Comparison of ENCODE assay signal across 11 cellular contexts in the genomic region with DNA sequence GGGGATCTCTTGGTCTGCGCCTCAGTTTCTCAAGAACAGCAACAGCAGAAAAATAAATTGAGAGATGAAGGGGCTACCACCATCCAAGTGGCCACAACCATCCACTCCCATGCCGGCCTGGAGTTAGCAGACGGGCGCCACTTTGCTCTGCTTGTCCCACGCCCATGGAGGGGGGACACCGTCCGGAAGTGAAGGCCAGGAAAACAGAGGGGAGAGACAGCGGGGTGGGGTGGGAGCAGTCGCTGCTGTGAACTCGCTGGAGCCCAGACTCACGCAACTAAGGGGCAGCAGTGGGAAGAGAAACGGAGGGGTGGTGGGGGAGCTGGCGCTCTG.
A peak's percentile ranks its signal among the peaks of the same experiment; 100 is the strongest.
DNase-seq lines count a peak whose midpoint lies in the region; ATAC-seq, FAIRE-seq and TF ChIP-seq lines count a peak whose summit lies in the region.
"Had no signal": no experiment of that assay in that cellular context is flagged by ENCODE, and none has a peak within 500 bp of the region (broad histone marks: within the 10 kb centered on the region; RNA-seq: fewer than 3 reads in every experiment).

No MANE protein-coding gene starts in this region.

- CTCF ChIA-PET in SK-N-SH (lab: Yijun Ruan, JAX) (interaction anchor here (0.7 to 1.6 kb wide), 2 partner anchors 17 to 18 kb away, joined by 3 to 5 read pairs; no protein-coding TSS in a partner anchor), K562 (lab: Yijun Ruan, JAX; ENCODE audit: low intra/inter-chr PET ratio) (no interaction called here)

- TF ChIP-seq EP300 in SK-N-SH (IDR thresholded peaks at IDR 0.05; ENCODE audit: borderline replicate concordance in 1 of 2, low read depth in 1 of 2, low read length in 1 of 2), result no peak
- TF ChIP-seq EP300 in K562 (IDR thresholded peaks at IDR 0.05; ENCODE audit: low read length), result no peak

- H3K27me3 ChIP-seq in SK-N-SH (ENCODE audit: insufficient read depth) (peaks cover 21% of the 10 kb centered on the region; the same call in 1 of the 2 replicates), K562 (ENCODE audit: control insufficient read depth in 2 of 2, insufficient read depth in 2 of 2, low read length in 2 of 2) (peaks cover 0 to 17% of the 10 kb centered on the region in 2 experiments; a peak in 2 of 5 replicates), lung (ENCODE audit: control insufficient read depth, insufficient read depth) (no peaks in the 10 kb centered on the region), testis (no peaks in the 10 kb centered on the region)

- TF ChIP-seq RAD21 in SK-N-SH (IDR thresholded peaks at IDR 0.05; ENCODE audit: low read length) (no peak), K562 (CRISPR knock-in tag; conservative IDR thresholded peaks at IDR 0.05 in 1 of 2, IDR thresholded peaks at IDR 0.05 in 1 of 2) (no peak)

- H4K20me1 ChIP-seq in SK-N-SH (ENCODE audit: insufficient read depth) (no peaks in the 10 kb centered on the region), K562 (replicated peaks; ENCODE audit: control insufficient read depth, insufficient read depth, low read length) (no peaks in the 10 kb centered on the region)

- H3K4me3 ChIP-seq in SK-N-SH (ENCODE audit: low read depth in 2 of 2, low read length in 1 of 2), result peak overlapping the region; percentile 38 to 46; a peak in 3 of 4 replicates
- H3K4me3 ChIP-seq in K562, result no peak overlapping the region
- H3K4me3 ChIP-seq in lung, result peak overlapping the region; percentile 41
- H3K4me3 ChIP-seq in testis, result peak overlapping the region; percentile 45 to 60

- H2AFZ ChIP-seq in SK-N-SH (ENCODE audit: low read depth), result peak overlapping the region; percentile 24; the same call in 1 of the 2 replicates
- peak overlapping the region; percentile 63; the same call in 1 of the 2 replicates for H2AFZ ChIP-seq in K562 (ENCODE audit: low read depth, low read length)

- H3K9me1 ChIP-seq in K562 (ENCODE audit: control insufficient read depth, insufficient read depth, low read length), result no peaks in the 10 kb centered on the region

- no peaks in the 10 kb centered on the region for H3K9me2 ChIP-seq in SK-N-SH

- no peak for TF ChIP-seq CTCF in SK-N-SH (IDR thresholded peaks at IDR 0.05)
- no peak for TF ChIP-seq CTCF in K562 (IDR thresholded peaks at IDR 0.05 in 2 of 3, conservative IDR thresholded peaks at IDR 0.05 in 1 of 3; ENCODE audit: insufficient read depth in 2 of 3, low read depth in 1 of 3, low read length in 3 of 3)
- TF ChIP-seq CTCF in lung (IDR thresholded peaks at IDR 0.05; ENCODE audit: control extremely low read depth, extremely low read depth), result no peak
- TF ChIP-seq CTCF in testis (IDR thresholded peaks at IDR 0.05), result no peak

- H3K79me2 ChIP-seq in SK-N-SH (ENCODE audit: insufficient read depth), result no peaks in the 10 kb centered on the region
- H3K79me2 ChIP-seq in K562 (ENCODE audit: control insufficient read depth, insufficient read depth, low read length), result no peaks in the 10 kb centered on the region

- H3K9me3 ChIP-seq in SK-N-SH (no peaks in the 10 kb centered on the region), K562 (replicated peaks; ENCODE audit: control insufficient read depth, insufficient read depth, low read depth, low read length) (no peaks in the 10 kb centered on the region), lung (ENCODE audit: control insufficient read depth in 2 of 2, insufficient read depth in 1 of 2, low read length in 1 of 2) (peaks cover 0 to 2% of the 10 kb centered on the region in 2 donors), testis (no peaks in the 10 kb centered on the region)

- FAIRE-seq in K562 (lab: Jason Lieb, UNC), result no peak

- BruUV-seq in K562 (replicated peaks; lab: Mats Ljungman, UMichigan), result no TSS peak

- in situ Hi-C loops in K562 (cut with MboI), result no loop called here

- POLR2A ChIA-PET in SK-N-SH (lab: Yijun Ruan, JAX) (no interaction called here), K562 (lab: Yijun Ruan, JAX) (no interaction called here)

- peak overlapping the region; percentile 66 for H3K4me2 ChIP-seq in SK-N-SH
- H3K4me2 ChIP-seq in K562 (ENCODE audit: insufficient read depth, low read length), result peak overlapping the region; percentile 43; the same call in 1 of the 2 replicates

- H3K4me1 ChIP-seq in SK-N-SH (ENCODE audit: control insufficient read depth in 1 of 2, insufficient read depth in 2 of 2, low read depth in 1 of 2, low read length in 1 of 2), result no peaks in the 10 kb centered on the region; a peak in 1 of 4 replicates
- H3K4me1 ChIP-seq in K562 (replicated peaks in 1 of 2; ENCODE audit: control insufficient read depth in 2 of 2, insufficient read depth in 2 of 2, low read length in 2 of 2), result peaks cover 0 to 13% of the 10 kb centered on the region in 2 experiments; a peak in 2 of 5 replicates
- H3K4me1 ChIP-seq in lung (ENCODE audit: control insufficient read depth in 2 of 2, insufficient read depth in 2 of 2, low read length in 2 of 2), result peaks cover 0 to 5% of the 10 kb centered on the region in 2 donors
- H3K4me1 ChIP-seq in testis, result no peaks in the 10 kb centered on the region

- no peak for DNase-seq in SK-N-SH
- no peak for DNase-seq in K562 (ENCODE audit: extremely low read depth in 1 of 4, low spot score in 3 of 4)
- no peak for DNase-seq in lung (ENCODE audit: low spot score)
- DNase-seq in testis, result no peak
- no peak for DNase-seq in T1000 (lab: John Stamatoyannopoulos, UW)
- DNase-seq: activated CD4-positive, CD25-positive, alpha-beta regulatory T cell; NCI-H2171 had no signal

- H3K9ac ChIP-seq in SK-N-SH (no peak overlapping the region), K562 (ENCODE audit: insufficient read depth in 1 of 2, low read depth in 2 of 2, low read length in 2 of 2) (peak overlapping the region in 1 of 2 experiments; percentile 64; a peak in 1 of 4 replicates)

- no peak; the same call in 2 of the 3 replicates for ATAC-seq in SK-N-SH treated with all-trans-retinoic acid at 6 μM for 48 hours
- ATAC-seq in K562, result no peak; the same call in 1 of the 3 replicates
- ATAC-seq in lung (ENCODE audit: insufficient read depth, low FRiP score), result no peak
- no peak for ATAC-seq in GM18505 (IDR thresholded peaks at IDR 0.05; ENCODE audit: unreplicated experiment)
- no peak for ATAC-seq in HG02885 (IDR thresholded peaks at IDR 0.05; ENCODE audit: poor library complexity, unreplicated experiment)

- H3K36me3 ChIP-seq in SK-N-SH (replicated peaks in 1 of 2; ENCODE audit: control insufficient read depth in 1 of 2, insufficient read depth in 2 of 2, low read length in 1 of 2), result no peaks in the 10 kb centered on the region
- H3K36me3 ChIP-seq in K562 (ENCODE audit: control insufficient read depth, insufficient read depth, low read length), result no peaks in the 10 kb centered on the region
- no peaks in the 10 kb centered on the region for H3K36me3 ChIP-seq in lung (ENCODE audit: control insufficient read depth in 2 of 2, insufficient read depth in 2 of 2, low read length in 2 of 2)
- H3K36me3 ChIP-seq in testis (ENCODE audit: low read depth, missing control alignments), result no peaks in the 10 kb centered on the region

- H3K27ac ChIP-seq in SK-N-SH (ENCODE audit: low read depth in 2 of 2, low read length in 1 of 2) (no peak overlapping the region), K562 (ENCODE audit: extremely low read depth, low read depth, low read length) (no peak overlapping the region), lung (ENCODE audit: low read depth in 1 of 2, low read length in 1 of 2) (peak overlapping the region in 1 of 2 donors; percentile 40), testis (peak overlapping the region; percentile 75 to 79)
- H3K27ac ChIP-seq: 22Rv1 had no signal

- 37% methylated on average over 11 of the region's 13 CpGs for WGBS in SK-N-SH (ENCODE audit: low lambda C conversion rate)
- 13% methylated on average over 7 of the region's 13 CpGs for WGBS in K562 (ENCODE audit: insufficient coverage, low coverage, missing lambda C conversion rate)
- WGBS in lung, 2 donors, result 28 to 29% methylated on average over 13 of the region's 13 CpGs
- 37 to 42% methylated on average over 13 of the region's 13 CpGs for WGBS in testis, 2 donors

- TF ChIP-seq POLR2A in K562 (conservative IDR thresholded peaks at IDR 0.05) (no peak), testis (IDR thresholded peaks at IDR 0.05) (no peak), GM18505 (IDR thresholded peaks at IDR 0.05; ENCODE audit: borderline replicate concordance, extremely low read depth, insufficient read depth, insufficient read length) (no peak)

- H3F3A ChIP-seq in SK-N-SH (replicated peaks; ENCODE audit: insufficient read depth), result no peaks in the 10 kb centered on the region

- intact Hi-C loops in K562 (cut with micrococcal nuclease), result no loop called here
- intact Hi-C loops in testis (cut with DNase I; ENCODE audit: low total_unique reads), result no loop called here

TF ChIP-seq in SK-N-SH, 30 proteins besides CTCF, POLR2A, EP300 and RAD21 (continues in another document):
- TF ChIP-seq JUND (IDR thresholded peaks at IDR 0.05) (no peak), RCOR1 (IDR thresholded peaks at IDR 0.05; ENCODE audit: low read length) (no peak), GATA2 (CRISPR knock-in tag; IDR thresholded peaks at IDR 0.05) (no peak), RXRA (IDR thresholded peaks at IDR 0.05; ENCODE audit: borderline replicate concordance, low read depth) (no peak)

TF ChIP-seq in SK-N-SH treated with all-trans-retinoic acid at 6 μM for 48 hours, 23 proteins besides CTCF, POLR2A, EP300 and RAD21 (continues in another document):
- TF ChIP-seq TCF4 (CRISPR knock-in tag; IDR thresholded peaks at IDR 0.05; ENCODE audit: borderline replicate concordance) (no peak), GLIS3 (CRISPR knock-in tag; IDR thresholded peaks at IDR 0.05) (no peak)

TF ChIP-seq in K562, 482 proteins besides CTCF, POLR2A, EP300 and RAD21 (continues in another document):
- TF ChIP-seq GATA2 (CRISPR knock-in tag; IDR thresholded peaks at IDR 0.05) (no peak), FOXP1 (CRISPR knock-in tag; IDR thresholded peaks at IDR 0.05) (no peak), RBM17 (IDR thresholded peaks at IDR 0.05; ENCODE audit: borderline replicate concordance, low read depth, low read length) (no peak), ZNF696 (CRISPR knock-in tag; conservative IDR thresholded peaks at IDR 0.05) (no peak), ASH1L (IDR thresholded peaks at IDR 0.05; ENCODE audit: borderline replicate concordance, low read depth, partially characterized antibody) (no peak)
- TF ChIP-seq, protein P1, sequence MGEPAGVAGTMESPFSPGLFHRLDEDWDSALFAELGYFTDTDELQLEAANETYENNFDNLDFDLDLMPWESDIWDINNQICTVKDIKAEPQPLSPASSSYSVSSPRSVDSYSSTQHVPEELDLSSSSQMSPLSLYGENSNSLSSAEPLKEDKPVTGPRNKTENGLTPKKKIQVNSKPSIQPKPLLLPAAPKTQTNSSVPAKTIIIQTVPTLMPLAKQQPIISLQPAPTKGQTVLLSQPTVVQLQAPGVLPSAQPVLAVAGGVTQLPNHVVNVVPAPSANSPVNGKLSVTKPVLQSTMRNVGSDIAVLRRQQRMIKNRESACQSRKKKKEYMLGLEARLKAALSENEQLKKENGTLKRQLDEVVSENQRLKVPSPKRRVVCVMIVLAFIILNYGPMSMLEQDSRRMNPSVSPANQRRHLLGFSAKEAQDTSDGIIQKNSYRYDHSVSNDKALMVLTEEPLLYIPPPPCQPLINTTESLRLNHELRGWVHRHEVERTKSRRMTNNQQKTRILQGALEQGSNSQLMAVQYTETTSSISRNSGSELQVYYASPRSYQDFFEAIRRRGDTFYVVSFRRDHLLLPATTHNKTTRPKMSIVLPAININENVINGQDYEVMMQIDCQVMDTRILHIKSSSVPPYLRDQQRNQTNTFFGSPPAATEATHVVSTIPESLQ (CRISPR knock-in tag; IDR thresholded peaks at IDR 0.05), result no peak

Comparison
In these comparisons a context has a peak if more than half of its experiments do, and no peak if none do; other contexts are left out.
1. H3K27ac ChIP-seq: peak in testis (2 of 2); none in SK-N-SH (0 of 2) and K562 (single experiment).